ENCODE assay signal across 1 cellular context in genomic region chr10:71857934-71858890, GRCh38.
TF ChIP-seq lines count a peak whose summit lies in the region.

No MANE protein-coding gene starts in this region.

TF ChIP-seq in GM12878, 131 proteins besides CTCF, POLR2A, EP300 and RAD21 (continued from another document):
- no peak for TF ChIP-seq E2F8 (IDR thresholded peaks at IDR 0.05; ENCODE audit: low read depth, partially characterized antibody)
TF ChIP-seq in GM12878: peak in this region for 3.
